Comparison of ENCODE assay signal across 9 cellular contexts in the genomic region with DNA sequence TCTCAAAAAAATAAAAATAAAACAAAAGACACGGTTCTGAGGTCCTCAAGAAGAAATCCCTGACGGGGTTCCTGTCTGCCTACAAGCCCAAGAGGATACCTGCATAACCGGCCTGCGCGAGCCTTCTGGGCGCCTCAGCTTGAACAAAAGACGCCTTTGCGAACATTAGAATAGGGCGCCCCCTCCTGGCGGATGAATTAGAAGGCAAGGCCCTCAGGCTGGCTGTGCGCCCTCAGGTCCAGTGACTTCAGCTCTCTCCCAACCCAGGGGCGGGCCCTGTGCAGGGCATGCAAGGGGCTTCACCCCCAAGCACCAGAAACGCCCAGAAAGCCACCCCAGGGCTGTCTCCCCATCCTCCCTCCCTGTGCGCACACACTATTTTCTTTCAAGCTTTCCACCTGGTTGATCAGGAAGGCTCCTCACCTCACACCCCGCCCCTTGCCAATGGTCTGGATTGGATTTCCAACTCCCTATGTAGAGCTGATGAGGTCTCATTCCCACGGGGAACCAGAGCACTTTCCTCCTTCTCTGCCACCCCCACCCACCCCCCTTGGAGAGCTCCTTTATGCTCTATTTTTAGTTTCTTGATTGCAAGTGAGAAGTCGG.
A peak's percentile ranks its signal among the peaks of the same experiment; 100 is the strongest.
DNase-seq lines count a peak whose midpoint lies in the region; ATAC-seq and TF ChIP-seq lines count a peak whose summit lies in the region.
"Had no signal": no experiment of that assay in that cellular context is flagged by ENCODE, and none has a peak within 500 bp of the region (broad histone marks: within the 10 kb centered on the region; RNA-seq: fewer than 3 reads in every experiment).

No MANE protein-coding gene starts in this region.

- BruUV-seq in Caco-2 (replicated peaks; lab: Mats Ljungman, UMichigan), result no TSS peak

- H3K4me3 ChIP-seq in Caco-2 (ENCODE audit: low read depth, low read length), result no peak overlapping the region
- H3K4me3 ChIP-seq in hepatocyte, result no peak overlapping the region

- H3K27ac Mint-ChIP-seq in Caco-2 (ENCODE audit: unreplicated experiment), result no peak overlapping the region
- no peak overlapping the region for H3K27ac Mint-ChIP-seq in activated naive CD8-positive, alpha-beta T cell treated with anti-CD3 and anti-CD28 coated beads for 36 hours
- H3K27ac Mint-ChIP-seq: naive B cell had no signal

- DNase-seq in Caco-2, result peak; percentile 89 to 92
- DNase-seq in HEK293T (ENCODE audit: extremely low spot score), result peak; percentile 83
- peak; percentile 22 to 39 for DNase-seq in NOMO-1 (lab: John Stamatoyannopoulos, UW; ENCODE audit: unreplicated experiment in 2 of 2)
- peak; percentile 60 for DNase-seq in activated naive CD8-positive, alpha-beta T cell treated with anti-CD3 and anti-CD28 coated beads for 36 hours
- DNase-seq in hepatocyte (ENCODE audit: low spot score), result peak; percentile 93
- peak; percentile 43 to 64 (median 47) for DNase-seq in stimulated activated CD4-positive, alpha-beta T cell treated with anti-CD3 and anti-CD28 coated beads, Interleukin-12 subunit alpha, Interleukin-12 subunit beta, amount 100 ng/mL, for 48 hours (ENCODE audit: low read depth in 2 of 3, low spot score in 1 of 3)
- DNase-seq in stimulated activated naive CD4-positive, alpha-beta T cell treated with Interleukin-2 at 50 U/mL for 16 hours (lab: John Stamatoyannopoulos, UW), result no peak
- DNase-seq: naive B cell had no signal

- no peak overlapping the region for H3K4me3 Mint-ChIP-seq in Caco-2 (ENCODE audit: unreplicated experiment)
- H3K4me3 Mint-ChIP-seq in activated naive CD8-positive, alpha-beta T cell treated with anti-CD3 and anti-CD28 coated beads for 36 hours, result no peak overlapping the region
- H3K4me3 Mint-ChIP-seq: naive B cell had no signal

- no peaks in the 10 kb centered on the region for H3K79me2 ChIP-seq in hepatocyte

- H3K4me1 ChIP-seq in Caco-2 (peaks cover 7% of the 10 kb centered on the region; the same call in 1 of the 2 replicates), hepatocyte (ENCODE audit: insufficient read depth) (no peaks in the 10 kb centered on the region)

- no peak for ATAC-seq in HG02678 (IDR thresholded peaks at IDR 0.05; ENCODE audit: unreplicated experiment)

- no peak overlapping the region for H2AFZ ChIP-seq in hepatocyte

- intact Hi-C loops in Caco-2 (cut with micrococcal nuclease; ENCODE audit: unreplicated experiment), result loop anchor here (1.0 to 5.0 kb wide), 4 partner anchors 45 to 227 kb away; no protein-coding TSS in a partner anchor

- TF ChIP-seq CTCF in Caco-2 (IDR thresholded peaks at IDR 0.05; ENCODE audit: insufficient read depth in 1 of 2, low read depth in 1 of 2, low read length in 1 of 2, severe bottlenecking in 1 of 2, unreplicated experiment in 1 of 2) (peak; percentile 86 to 93), hepatocyte (IDR thresholded peaks at IDR 0.05; ENCODE audit: poor library complexity) (peak; percentile 70)

- H3K9me2 ChIP-seq in hepatocyte (replicated peaks; ENCODE audit: insufficient read depth), result no peaks in the 10 kb centered on the region

- no peaks in the 10 kb centered on the region for H3K27me3 ChIP-seq in Caco-2 (replicated peaks; ENCODE audit: control insufficient read depth, insufficient read depth, low read length)
- H3K27me3 ChIP-seq in hepatocyte, result peaks cover 36% of the 10 kb centered on the region

- peaks cover 3% of the 10 kb centered on the region for H3K27me3 Mint-ChIP-seq in Caco-2 (ENCODE audit: insufficient read depth, unreplicated experiment)
- H3K27me3 Mint-ChIP-seq in activated naive CD8-positive, alpha-beta T cell treated with anti-CD3 and anti-CD28 coated beads for 36 hours, result peaks cover 40% of the 10 kb centered on the region

- POLR2A ChIA-PET in Caco-2 (lab: Charles Lee) (no interaction called here), HEK293T (lab: Yijun Ruan, JAX) (no interaction called here)

- no peaks in the 10 kb centered on the region for H4K20me1 ChIP-seq in hepatocyte (ENCODE audit: insufficient read depth, poor library complexity, severe bottlenecking)

- no peaks in the 10 kb centered on the region for H3K4me1 Mint-ChIP-seq in Caco-2 (ENCODE audit: low read depth, unreplicated experiment)
- H3K4me1 Mint-ChIP-seq in activated naive CD8-positive, alpha-beta T cell treated with anti-CD3 and anti-CD28 coated beads for 36 hours, result no peaks in the 10 kb centered on the region

- no peaks in the 10 kb centered on the region for H3K36me3 ChIP-seq in Caco-2 (ENCODE audit: control insufficient read depth, insufficient read depth, low read length)
- no peaks in the 10 kb centered on the region for H3K36me3 ChIP-seq in hepatocyte (replicated peaks; ENCODE audit: insufficient read depth, low read depth)

- WGBS in hepatocyte (ENCODE audit: low lambda C conversion rate, missing lambda C conversion rate), result 27% methylated on average over 17 of the region's 17 CpGs

- no peak overlapping the region for H3K27ac ChIP-seq in hepatocyte

- no peaks in the 10 kb centered on the region for H3K9me3 ChIP-seq in Caco-2
- no peaks in the 10 kb centered on the region for H3K9me3 ChIP-seq in hepatocyte (ENCODE audit: low read depth)

- no peaks in the 10 kb centered on the region for H3K9me3 Mint-ChIP-seq in Caco-2 (ENCODE audit: unreplicated experiment)
- no peaks in the 10 kb centered on the region for H3K9me3 Mint-ChIP-seq in activated naive CD8-positive, alpha-beta T cell treated with anti-CD3 and anti-CD28 coated beads for 36 hours

- no peak overlapping the region for H3K4me2 ChIP-seq in hepatocyte

- CTCF ChIA-PET in Caco-2 (lab: Charles Lee) (interaction anchor here (0.6 to 1.8 kb wide), 17 partner anchors 11 to 856 kb away, joined by 3 to 23 read pairs (median 3); no protein-coding TSS in a partner anchor), HEK293T (lab: Yijun Ruan, JAX) (interaction anchor here (0.5 to 1.7 kb wide), 15 partner anchors 12 to 1332 kb away, joined by 3 to 18 read pairs (median 3); no protein-coding TSS in a partner anchor)

- H3K36me3 Mint-ChIP-seq in Caco-2 (ENCODE audit: insufficient read depth, unreplicated experiment), result no peaks in the 10 kb centered on the region
- no peaks in the 10 kb centered on the region for H3K36me3 Mint-ChIP-seq in activated naive CD8-positive, alpha-beta T cell treated with anti-CD3 and anti-CD28 coated beads for 36 hours
- H3K36me3 Mint-ChIP-seq: naive B cell had no signal

TF ChIP-seq in HEK293T, 16 proteins besides CTCF, POLR2A, EP300 and RAD21:
- TF ChIP-seq ZNF384 (IDR thresholded peaks at IDR 0.05) (no peak), FOXM1 (IDR thresholded peaks at IDR 0.05; ENCODE audit: borderline replicate concordance) (no peak), TARDBP (IDR thresholded peaks at IDR 0.05) (no peak), LEF1 (IDR thresholded peaks at IDR 0.05; ENCODE audit: borderline replicate concordance) (no peak), HDGF (IDR thresholded peaks at IDR 0.05; ENCODE audit: borderline replicate concordance) (no peak), FOXA1 (IDR thresholded peaks at IDR 0.05) (no peak), CTBP1 (IDR thresholded peaks at IDR 0.05; ENCODE audit: borderline replicate concordance) (no peak), NFRKB (IDR thresholded peaks at IDR 0.05) (no peak), FOXK2 (IDR thresholded peaks at IDR 0.05) (no peak), BHLHE40 (IDR thresholded peaks at IDR 0.05; ENCODE audit: borderline replicate concordance) (no peak), SUZ12 (IDR thresholded peaks at IDR 0.05) (no peak), ARNT (IDR thresholded peaks at IDR 0.05) (no peak), SP1 (IDR thresholded peaks at IDR 0.05) (no peak)
- TF ChIP-seq, protein P1, sequence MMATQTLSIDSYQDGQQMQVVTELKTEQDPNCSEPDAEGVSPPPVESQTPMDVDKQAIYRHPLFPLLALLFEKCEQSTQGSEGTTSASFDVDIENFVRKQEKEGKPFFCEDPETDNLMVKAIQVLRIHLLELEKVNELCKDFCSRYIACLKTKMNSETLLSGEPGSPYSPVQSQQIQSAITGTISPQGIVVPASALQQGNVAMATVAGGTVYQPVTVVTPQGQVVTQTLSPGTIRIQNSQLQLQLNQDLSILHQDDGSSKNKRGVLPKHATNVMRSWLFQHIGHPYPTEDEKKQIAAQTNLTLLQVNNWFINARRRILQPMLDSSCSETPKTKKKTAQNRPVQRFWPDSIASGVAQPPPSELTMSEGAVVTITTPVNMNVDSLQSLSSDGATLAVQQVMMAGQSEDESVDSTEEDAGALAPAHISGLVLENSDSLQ (IDR thresholded peaks at IDR 0.05), result no peak
